Comparison of ENCODE assay signal across 26 cellular contexts in genomic region chr20:44689809-44690208, GRCh38. TPM values are rescaled to one million over a fixed set of nuclear protein-coding genes. Genes with fewer than 3 reads are reported as not detected.
DNase-seq lines count a peak whose midpoint lies in the region; ATAC-seq and TF ChIP-seq lines count a peak whose summit lies in the region.
"Had no signal": no experiment of that assay in that cellular context is flagged by ENCODE, and none has a peak within 500 bp of the region (broad histone marks: within the 10 kb centered on the region; RNA-seq: fewer than 3 reads in every experiment).

No MANE protein-coding gene starts in this region.

- intact Hi-C loops in Panc1 (cut with micrococcal nuclease; ENCODE audit: unreplicated experiment) (loop anchor here (10.0 kb wide), 1 partner anchor 175 kb away; no protein-coding TSS in a partner anchor), tibial artery (cut with DNase I; ENCODE audit: low total_unique reads) (no loop called here)

- no peak overlapping the region for H3K4me3 ChIP-seq in SK-N-SH (ENCODE audit: low read depth in 2 of 2, low read length in 1 of 2)
- no peak overlapping the region for H3K4me3 ChIP-seq in Panc1 (ENCODE audit: low read depth in 2 of 2, low read length in 2 of 2)
- H3K4me3 ChIP-seq in right atrium auricular region: no peak overlapping the region
- H3K4me3 ChIP-seq in tibial artery: no peak overlapping the region

- H3K27me3 ChIP-seq in SK-N-SH (ENCODE audit: insufficient read depth) (no peaks in the 10 kb centered on the region), Panc1 (ENCODE audit: control insufficient read depth, insufficient read depth, low read length) (no peaks in the 10 kb centered on the region), right atrium auricular region (no peaks in the 10 kb centered on the region), tibial artery (no peaks in the 10 kb centered on the region)

- H3K79me2 ChIP-seq in SK-N-SH (ENCODE audit: insufficient read depth): no peaks in the 10 kb centered on the region

- no peak overlapping the region for H3K9ac ChIP-seq in SK-N-SH

- POLR2A ChIA-PET in SK-N-SH (lab: Yijun Ruan, JAX) (no interaction called here), Panc1 (lab: Charles Lee) (no interaction called here)

- H2AFZ ChIP-seq in SK-N-SH (ENCODE audit: low read depth): no peak overlapping the region

- WGBS in SK-N-SH (ENCODE audit: low lambda C conversion rate): 100% methylated on average over 1 of the region's 3 CpGs

- no peak overlapping the region for H3K27ac ChIP-seq in SK-N-SH (ENCODE audit: low read depth in 2 of 2, low read length in 1 of 2)
- peak overlapping the region; percentile 84 for H3K27ac ChIP-seq in Panc1 (ENCODE audit: low read length)
- peak overlapping the region; percentile 75 to 92 for H3K27ac ChIP-seq in right atrium auricular region
- peak overlapping the region; percentile 83 to 93 for H3K27ac ChIP-seq in tibial artery
- H3K27ac ChIP-seq: 22Rv1, HL-60 had no signal

- H4K20me1 ChIP-seq in SK-N-SH (ENCODE audit: insufficient read depth): no peaks in the 10 kb centered on the region

- DNase-seq in SK-N-SH: peak; percentile 4
- no peak for DNase-seq in Panc1 (ENCODE audit: low read depth, low spot score)
- DNase-seq in right atrium auricular region (ENCODE audit: low spot score): no peak
- peak in 1 of 2 donors; percentile 67 for DNase-seq in tibial artery
- no peak for DNase-seq in activated CD8-positive, alpha-beta memory T cell treated with anti-CD3 and anti-CD28 coated beads, Interleukin-2, amount 50 U/mL, for 4 hours
- no peak for DNase-seq in COLO668 (lab: John Stamatoyannopoulos, UW; ENCODE audit: unreplicated experiment)
- DNase-seq: DMS153, GDM1, H7, Karpas-422, NCI-H1048, NCI-H1436, NCI-H1930, NCI-H226, NCI-H82, OCI-M1 had no signal

- ATAC-seq in SK-N-SH treated with all-trans-retinoic acid at 6 μM for 48 hours (no peak), Panc1 (no peak), HG03442 (IDR thresholded peaks at IDR 0.05; ENCODE audit: unreplicated experiment) (no peak)

- no peak for TF ChIP-seq CTCF in SK-N-SH (IDR thresholded peaks at IDR 0.05)
- TF ChIP-seq CTCF in Panc1 (IDR thresholded peaks at IDR 0.05): no peak
- no peak for TF ChIP-seq CTCF in right atrium auricular region (IDR thresholded peaks at IDR 0.05)
- TF ChIP-seq CTCF in tibial artery (IDR thresholded peaks at IDR 0.05): no peak

- in situ Hi-C loops in Panc1 (cut with HindIII; ENCODE audit: low pct_unique_long_range_greater_than_20kb, low sequenced_read_pairs): no loop called here

- H3K4me2 ChIP-seq in SK-N-SH: no peak overlapping the region

- H3K9me2 ChIP-seq in SK-N-SH: no peaks in the 10 kb centered on the region

- H3K4me1 ChIP-seq in SK-N-SH (ENCODE audit: control insufficient read depth in 1 of 2, insufficient read depth in 2 of 2, low read depth in 1 of 2, low read length in 1 of 2): peaks cover 11% of the 10 kb centered on the region in 2 experiments; a peak in 3 of 4 replicates
- H3K4me1 ChIP-seq in Panc1 (ENCODE audit: control insufficient read depth, insufficient read depth, low read length): peaks cover 34% of the 10 kb centered on the region
- peaks cover 0 to 50% of the 10 kb centered on the region in 2 donors for H3K4me1 ChIP-seq in right atrium auricular region
- H3K4me1 ChIP-seq in tibial artery: peaks cover 0 to 63% (median 51%) of the 10 kb centered on the region in 4 donors

- H3K36me3 ChIP-seq in SK-N-SH (replicated peaks in 1 of 2; ENCODE audit: control insufficient read depth in 1 of 2, insufficient read depth in 2 of 2, low read length in 1 of 2) (no peaks in the 10 kb centered on the region), Panc1 (ENCODE audit: control insufficient read depth, insufficient read depth, low read length) (no peaks in the 10 kb centered on the region), right atrium auricular region (no peaks in the 10 kb centered on the region), tibial artery (no peaks in the 10 kb centered on the region)

- no peak for TF ChIP-seq EP300 in SK-N-SH (IDR thresholded peaks at IDR 0.05; ENCODE audit: borderline replicate concordance in 1 of 2, low read depth in 1 of 2, low read length in 1 of 2)

- BruUV-seq in Panc1 (replicated peaks; lab: Mats Ljungman, UMichigan): no TSS peak

- no peaks in the 10 kb centered on the region for H3K9me3 ChIP-seq in SK-N-SH
- peaks cover 6% of the 10 kb centered on the region; the same call in 1 of the 2 replicates for H3K9me3 ChIP-seq in Panc1 (ENCODE audit: control insufficient read depth, insufficient read depth, low read depth, low read length)
- H3K9me3 ChIP-seq in right atrium auricular region: no peaks in the 10 kb centered on the region
- no peaks in the 10 kb centered on the region for H3K9me3 ChIP-seq in tibial artery

- peaks cover 17% of the 10 kb centered on the region for H3F3A ChIP-seq in SK-N-SH (replicated peaks; ENCODE audit: insufficient read depth)

- CTCF ChIA-PET in SK-N-SH (lab: Yijun Ruan, JAX): interaction anchor here (0.8 to 1.7 kb wide), 5 partner anchors 29 to 58 kb away, joined by 3 to 7 read pairs (median 4); no protein-coding TSS in a partner anchor
- CTCF ChIA-PET in Panc1 (lab: Charles Lee): no interaction called here

- TF ChIP-seq RAD21 in SK-N-SH (IDR thresholded peaks at IDR 0.05; ENCODE audit: low read length): no peak

TF ChIP-seq in SK-N-SH, 30 proteins besides CTCF, POLR2A, EP300 and RAD21:
- TF ChIP-seq PBX3 (IDR thresholded peaks at IDR 0.05) (no peak), ELF1 (IDR thresholded peaks at IDR 0.05) (no peak)

TF ChIP-seq in SK-N-SH treated with all-trans-retinoic acid at 6 μM for 48 hours, 23 proteins besides CTCF, POLR2A, EP300 and RAD21 (continues in another document):
- TF ChIP-seq, protein P1, sequence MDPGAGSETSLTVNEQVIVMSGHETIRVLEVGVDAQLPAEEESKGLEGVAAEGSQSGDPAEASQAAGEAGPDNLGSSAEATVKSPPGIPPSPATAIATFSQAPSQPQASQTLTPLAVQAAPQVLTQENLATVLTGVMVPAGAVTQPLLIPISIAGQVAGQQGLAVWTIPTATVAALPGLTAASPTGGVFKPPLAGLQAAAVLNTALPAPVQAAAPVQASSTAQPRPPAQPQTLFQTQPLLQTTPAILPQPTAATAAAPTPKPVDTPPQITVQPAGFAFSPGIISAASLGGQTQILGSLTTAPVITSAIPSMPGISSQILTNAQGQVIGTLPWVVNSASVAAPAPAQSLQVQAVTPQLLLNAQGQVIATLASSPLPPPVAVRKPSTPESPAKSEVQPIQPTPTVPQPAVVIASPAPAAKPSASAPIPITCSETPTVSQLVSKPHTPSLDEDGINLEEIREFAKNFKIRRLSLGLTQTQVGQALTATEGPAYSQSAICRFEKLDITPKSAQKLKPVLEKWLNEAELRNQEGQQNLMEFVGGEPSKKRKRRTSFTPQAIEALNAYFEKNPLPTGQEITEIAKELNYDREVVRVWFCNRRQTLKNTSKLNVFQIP (CRISPR knock-in tag; IDR thresholded peaks at IDR 0.05; ENCODE audit: borderline replicate concordance, low read depth): no peak
- TF ChIP-seq ESRRG (CRISPR knock-in tag; IDR thresholded peaks at IDR 0.05): no peak
- TF ChIP-seq SNAI2 (CRISPR knock-in tag; IDR thresholded peaks at IDR 0.05): no peak
- TF ChIP-seq OSR1 (CRISPR knock-in tag; IDR thresholded peaks at IDR 0.05): no peak
- TF ChIP-seq TOX (CRISPR knock-in tag; IDR thresholded peaks at IDR 0.05; ENCODE audit: borderline replicate concordance): no peak
- no peak for TF ChIP-seq ARNTL (CRISPR knock-in tag; IDR thresholded peaks at IDR 0.05; ENCODE audit: borderline replicate concordance, low read depth)
- TF ChIP-seq ZNF70 (CRISPR knock-in tag; IDR thresholded peaks at IDR 0.05): no peak
- no peak for TF ChIP-seq ZFP3 (CRISPR knock-in tag; IDR thresholded peaks at IDR 0.05)
- TF ChIP-seq BACH2 (CRISPR knock-in tag; IDR thresholded peaks at IDR 0.05; ENCODE audit: borderline replicate concordance): no peak
- no peak for TF ChIP-seq ZNF8 (CRISPR knock-in tag; IDR thresholded peaks at IDR 0.05)

RNA-seq across cellular contexts. Expression of gene CCN5, which starts 25.4 kb away (rescaled TPM):
- 0.05 TPM in 2 replicates for polyA plus RNA-seq in SK-N-SH (2012; rRNA removed)
- polyA plus RNA-seq in SK-N-SH (2012; cell fraction: cytosol; rRNA removed): 0.08 and 0.17 TPM in 2 replicates
- polyA plus RNA-seq in SK-N-SH (2012; cell fraction: nucleus; rRNA removed): 0.20 and 0.25 TPM in 2 replicates
- 15.2 TPM for total RNA-seq in Panc1 (2021; ENCODE audit: unreplicated experiment)
- 32.0 TPM for polyA plus RNA-seq in Panc1 (2012; ENCODE audit: insufficient read length)
- total RNA-seq in right atrium auricular region: 100 to 1,000 TPM in 1 of 2 donors, 10 to 100 TPM in 1; 85.1 to 118 TPM
- total RNA-seq: Daoy, H7, HT1080, RPMI7951 had no signal
- polyA plus RNA-seq: CD14-positive monocyte, IgD-negative memory B cell had no signal

RNA-seq across cellular contexts. Expression of gene ADA, which starts 38.3 kb away (rescaled TPM):
- polyA plus RNA-seq in SK-N-SH (2012; rRNA removed): 25.7 and 28.3 TPM in 2 replicates
- polyA plus RNA-seq in SK-N-SH (2012; cell fraction: cytosol; rRNA removed): 14.9 and 20.7 TPM in 2 replicates
- 50.4 and 63.8 TPM in 2 replicates for polyA plus RNA-seq in SK-N-SH (2012; cell fraction: nucleus; rRNA removed)
- total RNA-seq in Panc1 (2021; ENCODE audit: unreplicated experiment) (53.8 TPM), right atrium auricular region (10 to 100 TPM in 1 of 2 donors, 1 to 10 TPM in 1; 6.3 to 16.7 TPM)
- 65.5 TPM for polyA plus RNA-seq in Panc1 (2012; ENCODE audit: insufficient read length)

RNA-seq across cellular contexts. Expression of gene KCNK15, which starts 55.9 kb away (rescaled TPM):
- 0.02 and 0.10 TPM in 2 replicates for polyA plus RNA-seq in SK-N-SH (2012; rRNA removed)
- 0.01 TPM in 2 replicates for polyA plus RNA-seq in SK-N-SH (2012; cell fraction: cytosol; rRNA removed)
- 0.05 and 0.08 TPM in 2 replicates for polyA plus RNA-seq in SK-N-SH (2012; cell fraction: nucleus; rRNA removed)
- 7.4 TPM for total RNA-seq in Panc1 (2021; ENCODE audit: unreplicated experiment)
- 13.2 TPM for polyA plus RNA-seq in Panc1 (2012; ENCODE audit: insufficient read length)
- total RNA-seq in right atrium auricular region: 1 to 10 TPM; 1.4 to 3.7 TPM
- total RNA-seq: Daoy, HT1080, RPMI7951 had no signal
- polyA plus RNA-seq: AG04450, CD14-positive monocyte, IgD-negative memory B cell had no signal

Comparison
In these comparisons a context has a peak if more than half of its experiments do, and no peak if none do; other contexts are left out.
1. H3K27ac ChIP-seq: peak in Panc1 (single experiment), right atrium auricular region (2 of 2) and tibial artery (2 of 2); none in SK-N-SH (0 of 2).